ENCODE assay signal across 14 cellular contexts in the genomic region with DNA sequence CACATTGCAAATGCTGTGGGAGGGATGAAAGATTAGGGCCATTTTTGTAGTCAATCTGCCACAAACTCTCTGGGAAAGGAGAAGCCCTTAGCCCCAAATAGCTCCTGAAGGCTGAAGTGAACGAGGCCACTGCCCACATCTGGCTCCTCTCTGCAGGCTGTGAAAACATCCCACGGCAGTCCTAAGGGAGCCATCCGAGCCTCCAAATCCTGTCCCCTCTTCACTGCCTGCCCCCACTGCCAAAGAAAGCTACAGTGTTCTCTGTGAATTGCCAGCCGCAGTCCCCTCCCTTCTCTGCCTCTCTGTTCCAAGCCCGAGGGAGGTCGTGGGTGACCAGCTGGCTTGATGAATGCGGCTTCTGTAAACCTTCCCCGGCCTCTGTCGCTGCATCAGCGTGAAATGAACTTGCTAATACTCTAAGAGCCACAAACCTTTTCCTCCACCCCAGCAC.
DNase-seq lines count a peak whose midpoint lies in the region; ATAC-seq and TF ChIP-seq lines count a peak whose summit lies in the region.
"Had no signal": no experiment of that assay in that cellular context is flagged by ENCODE, and none has a peak within 500 bp of the region (broad histone marks: within the 10 kb centered on the region; RNA-seq: fewer than 3 reads in every experiment).

No MANE protein-coding gene starts in this region.

- H3K18ac ChIP-seq in neuronal stem cell (ENCODE audit: low read length) = no peak overlapping the region

- no peaks in the 10 kb centered on the region for H3K36me3 ChIP-seq in heart left ventricle
- no peaks in the 10 kb centered on the region for H3K36me3 ChIP-seq in neuronal stem cell (replicated peaks in 1 of 2; ENCODE audit: control insufficient read depth in 2 of 2, insufficient read depth in 2 of 2, low read length in 2 of 2)
- H3K36me3 ChIP-seq in transverse colon = no peaks in the 10 kb centered on the region
- H3K36me3 ChIP-seq: thoracic aorta had no signal

- H3K4me3 ChIP-seq in heart left ventricle (no peak overlapping the region), neuronal stem cell (ENCODE audit: low read length in 2 of 2) (no peak overlapping the region), transverse colon (no peak overlapping the region)
- H3K4me3 ChIP-seq: hepatocyte, lung, thoracic aorta had no signal

- in situ Hi-C loops in transverse colon (cut with MboI; ENCODE audit: low pct_ligation_motif_present in 1 of 4, low pct_unique_long_range_greater_than_20kb in 1 of 4, low sequenced_read_pairs in 3 of 4) = no loop called here

- no peak overlapping the region for H2AK5ac ChIP-seq in neuronal stem cell (ENCODE audit: low read depth, low read length)

- H3K9me3 ChIP-seq in heart left ventricle = no peaks in the 10 kb centered on the region
- no peaks in the 10 kb centered on the region for H3K9me3 ChIP-seq in neuronal stem cell (replicated peaks in 1 of 2; ENCODE audit: control insufficient read depth in 2 of 2, insufficient read depth in 1 of 2, low read depth in 1 of 2, low read length in 2 of 2)
- no peaks in the 10 kb centered on the region for H3K9me3 ChIP-seq in transverse colon
- H3K9me3 ChIP-seq: thoracic aorta had no signal

- peak overlapping the region; percentile 12 for H3K4me2 ChIP-seq in neuronal stem cell (ENCODE audit: insufficient read depth, low read length, poor library complexity, severe bottlenecking)
- H3K4me2 ChIP-seq: hepatocyte had no signal

- no peak overlapping the region for H2BK120ac ChIP-seq in neuronal stem cell (ENCODE audit: low read depth, low read length)

- 43 to 48% (median 48%) methylated on average over 8 to 10 of the region's 10 CpGs for WGBS in heart left ventricle, 4 donors
- WGBS in neuronal stem cell (ENCODE audit: extremely low coverage in 2 of 2, insufficient read length in 2 of 2, insufficient replicate concordance in 1 of 2), 2 donors = no CpG with 5 or more reads among the region's 10 CpGs
- 69 to 80% methylated on average over 2 to 10 of the region's 10 CpGs for WGBS in transverse colon (ENCODE audit: low coverage in 1 of 2), 2 donors

- intact Hi-C loops in heart left ventricle (cut with DNase I) = loop anchor here in 2 of 10 donors (10.0 kb wide), 2 partner anchors 115 to 125 kb away; no protein-coding TSS in a partner anchor
- intact Hi-C loops in transverse colon (cut with DNase I; ENCODE audit: low total_unique reads) = no loop called here

- H3K4ac ChIP-seq in neuronal stem cell (ENCODE audit: low read length) = no peak overlapping the region

- peak overlapping the region; percentile 49 for H2AFZ ChIP-seq in neuronal stem cell (ENCODE audit: low read length)
- H2AFZ ChIP-seq: hepatocyte had no signal

- no peak overlapping the region for H2BK5ac ChIP-seq in neuronal stem cell (ENCODE audit: low read length)

- no peak overlapping the region for H4K8ac ChIP-seq in neuronal stem cell (ENCODE audit: low read depth, low read length)

- no peak for TF ChIP-seq CTCF in heart left ventricle (IDR thresholded peaks at IDR 0.05)
- TF ChIP-seq CTCF in transverse colon (IDR thresholded peaks at IDR 0.05) = no peak

- H3K4me1 ChIP-seq in heart left ventricle (peaks cover 0 to 14% (median 0%) of the 10 kb centered on the region in 12 donors), neuronal stem cell (ENCODE audit: control insufficient read depth in 2 of 2, insufficient read depth in 1 of 2, low read depth in 1 of 2, low read length in 2 of 2) (peaks cover 0 to 8% of the 10 kb centered on the region in 2 donors), transverse colon (no peaks in the 10 kb centered on the region)

- no peak overlapping the region for H4K91ac ChIP-seq in neuronal stem cell (ENCODE audit: low read depth, low read length, poor library complexity)

- DNase-seq in caudate nucleus (lab: John Stamatoyannopoulos, UW) (peak in 59 of 61 donors; percentile 40 to 94 (median 82)), heart left ventricle (peak in 4 of 5 donors; percentile 48 to 64 (median 59)), neuronal stem cell (ENCODE audit: low spot score) (no peak), transverse colon (no peak), left lobe of liver (ENCODE audit: low spot score) (no peak), NAMALWA (ENCODE audit: low spot score) (no peak)
- DNase-seq: Karpas-422, NCI-H446, SW 1271 had no signal

- no peaks in the 10 kb centered on the region for H3K79me1 ChIP-seq in neuronal stem cell (ENCODE audit: low read depth, low read length)

- ATAC-seq in heart left ventricle (peak; percentile 42 to 78 (median 74)), esophagus mucosa (no peak), left lobe of liver (no peak)

- H3K27ac ChIP-seq in caudate nucleus (ENCODE audit: low read depth, low read length) = peak overlapping the region; percentile 93
- peak overlapping the region in 10 of 12 donors; percentile 30 to 74 (median 62) for H3K27ac ChIP-seq in heart left ventricle
- no peak overlapping the region for H3K27ac ChIP-seq in neuronal stem cell (replicated peaks; ENCODE audit: low read length)
- peak overlapping the region in 3 of 4 donors; percentile 15 to 25 (median 20) for H3K27ac ChIP-seq in transverse colon
- H3K27ac ChIP-seq: hepatocyte, HL-60, thoracic aorta had no signal

- no peak for TF ChIP-seq EP300 in transverse colon (IDR thresholded peaks at IDR 0.05; ENCODE audit: low read depth)

- H2BK12ac ChIP-seq in neuronal stem cell (ENCODE audit: low read length) = no peak overlapping the region

- peak overlapping the region; percentile 45 for H3K9ac ChIP-seq in neuronal stem cell (ENCODE audit: low read depth, low read length, poor library complexity)

- H3K14ac ChIP-seq in neuronal stem cell (ENCODE audit: low read length) = no peak overlapping the region

- no peak overlapping the region for H3K23ac ChIP-seq in neuronal stem cell (ENCODE audit: low read depth, low read length, poor library complexity)

- H3K27me3 ChIP-seq in heart left ventricle (no peaks in the 10 kb centered on the region), neuronal stem cell (ENCODE audit: control insufficient read depth in 3 of 3, insufficient read depth in 3 of 3, low read depth in 1 of 3, low read length in 3 of 3) (peaks cover 0 to 8% (median 0%) of the 10 kb centered on the region in 3 experiments), transverse colon (no peaks in the 10 kb centered on the region)
- H3K27me3 ChIP-seq: hepatocyte had no signal

- no peak for TF ChIP-seq POLR2A in heart left ventricle (IDR thresholded peaks at IDR 0.05)
- TF ChIP-seq POLR2A in transverse colon (IDR thresholded peaks at IDR 0.05) = no peak

- H2BK15ac ChIP-seq in neuronal stem cell (ENCODE audit: low read length) = no peak overlapping the region

Comparison
In these comparisons a context has a peak if more than half of its experiments do, and no peak if none do; other contexts are left out.
1. DNase-seq: peak in caudate nucleus (59 of 61) and heart left ventricle (4 of 5); none in neuronal stem cell (single experiment), transverse colon (single experiment), left lobe of liver (single experiment) and NAMALWA (single experiment).
2. ATAC-seq: peak in heart left ventricle (4 of 4); none in esophagus mucosa (single experiment) and left lobe of liver (single experiment).